ENCODE assay signal across 8 cellular contexts in the genomic region with DNA sequence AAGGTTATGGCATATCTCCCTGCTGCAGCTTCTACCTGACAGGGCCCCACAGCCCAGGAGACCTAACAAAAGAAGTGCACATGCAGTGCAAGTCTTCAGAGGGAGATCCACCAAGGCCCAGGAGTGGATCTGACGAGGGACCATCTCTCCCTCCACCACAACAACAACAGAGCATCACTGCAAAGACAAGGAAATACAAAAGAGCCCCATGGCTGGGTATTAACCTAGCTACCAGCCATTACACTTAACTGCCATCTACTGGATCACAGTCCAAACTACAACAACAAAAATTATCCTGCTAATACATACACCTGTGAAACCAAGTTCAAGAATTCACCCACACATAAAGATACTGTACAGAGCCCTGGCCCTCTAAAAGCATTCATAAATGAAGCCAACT.
DNase-seq lines count a peak whose midpoint lies in the region; ATAC-seq and TF ChIP-seq lines count a peak whose summit lies in the region.

No MANE protein-coding gene starts in this region.

- no peak overlapping the region for H3K27ac ChIP-seq in stomach

- intact Hi-C loops in stomach (cut with DNase I; ENCODE audit: low total_unique reads), result no loop called here

- WGBS in stomach, 5 donors, result 33 to 78% (median 50%) methylated on average over 1 of the region's 1 CpG

- H3K4me3 ChIP-seq in BE2C (ENCODE audit: low read depth, low read length) (no peak overlapping the region), LNCaP clone FGC (ENCODE audit: low read depth, low read length) (no peak overlapping the region), stomach (no peak overlapping the region)

- peak; percentile 59 for TF ChIP-seq CTCF in BE2C (IDR thresholded peaks at IDR 0.05; ENCODE audit: low read depth, low read length)
- peak; percentile 56 for TF ChIP-seq CTCF in LNCaP clone FGC (IDR thresholded peaks at IDR 0.05; ENCODE audit: control insufficient read depth, extremely low read depth, insufficient read depth)
- TF ChIP-seq CTCF in stomach (IDR thresholded peaks at IDR 0.05), result peak in 1 of 7 experiments; percentile 21

- no peak for TF ChIP-seq EP300 in stomach (IDR thresholded peaks at IDR 0.05)

- H3K4me1 ChIP-seq in BE2C, result no peaks in the 10 kb centered on the region
- no peaks in the 10 kb centered on the region for H3K4me1 ChIP-seq in stomach

- H3K9me3 ChIP-seq in BE2C (no peaks in the 10 kb centered on the region), stomach (peaks cover 0 to 4% (median 0%) of the 10 kb centered on the region in 4 donors)

- ATAC-seq in GM19395 (IDR thresholded peaks at IDR 0.05; ENCODE audit: unreplicated experiment), result peak; percentile 80
- ATAC-seq in esophagus mucosa, result peak; percentile 66

- no peaks in the 10 kb centered on the region for H3K27me3 ChIP-seq in BE2C
- H3K27me3 ChIP-seq in stomach, result no peaks in the 10 kb centered on the region

- TF ChIP-seq POLR2A in stomach (IDR thresholded peaks at IDR 0.05), result no peak

- no peaks in the 10 kb centered on the region for H3K36me3 ChIP-seq in BE2C
- no peaks in the 10 kb centered on the region for H3K36me3 ChIP-seq in stomach

- no peak for DNase-seq in BE2C
- DNase-seq in LNCaP clone FGC (ENCODE audit: low read depth), result peak; percentile 7
- no peak for DNase-seq in DMS153 (lab: John Stamatoyannopoulos, UW)
- no peak for DNase-seq in NCI-H1694 (lab: John Stamatoyannopoulos, UW)
- no peak for DNase-seq in NCI-H1048 (lab: John Stamatoyannopoulos, UW)
- DNase-seq in stomach, result no peak
